ENCODE assay signal across 8 cellular contexts in the genomic region with DNA sequence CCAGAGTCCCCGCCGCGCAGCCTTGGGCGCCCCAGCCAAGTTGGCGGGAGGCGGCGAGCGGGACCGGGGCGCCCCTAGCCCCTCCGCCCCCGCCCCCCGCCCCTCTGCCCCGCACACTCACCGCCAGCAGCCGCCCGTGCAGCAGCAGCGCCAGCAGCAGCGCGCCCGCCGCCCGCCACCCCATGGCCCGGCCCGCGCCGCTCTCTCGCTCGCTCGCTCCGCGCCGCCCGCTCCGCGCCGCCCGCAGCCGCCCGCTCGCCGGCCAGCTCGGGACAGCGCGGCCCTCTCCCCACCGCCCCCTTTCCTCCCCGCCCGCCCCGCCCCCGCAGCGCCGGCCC. TPM values are rescaled to one million over a fixed set of nuclear protein-coding genes. Genes with fewer than 3 reads are reported as not detected.
DNase-seq lines count a peak whose midpoint lies in the region; ATAC-seq and TF ChIP-seq lines count a peak whose summit lies in the region.

A gene (minus strand): TSS at position 277 of the 338 bp plus-strand sequence. CDS start 93 bp downstream, at position 184.

- H3K4me1 ChIP-seq in esophagus squamous epithelium: peaks cover 48 to 95% (median 71%) of the 10 kb centered on the region in 3 donors
- H3K4me1 ChIP-seq in neuron (ENCODE audit: insufficient read depth, low read length): peaks cover 30% of the 10 kb centered on the region

- H3K27ac ChIP-seq in esophagus squamous epithelium: peak within 1 kb of the TSS; percentile 88 to 97 (median 92)

- H3K36me3 ChIP-seq in esophagus squamous epithelium (no peaks in the 10 kb centered on the region), neuron (ENCODE audit: insufficient read depth, low read length) (no peaks in the 10 kb centered on the region)

- CTCF ChIA-PET in Calu3 (lab: Charles Lee): no interaction called here

- no peak for TF ChIP-seq CTCF in Calu3 (IDR thresholded peaks at IDR 0.05; ENCODE audit: unreplicated experiment)
- no peak for TF ChIP-seq CTCF in esophagus squamous epithelium (IDR thresholded peaks at IDR 0.05)

- H3K27me3 Mint-ChIP-seq in Calu3 (ENCODE audit: unreplicated experiment): no peaks in the 10 kb centered on the region

- H3K27me3 ChIP-seq in esophagus squamous epithelium (no peaks in the 10 kb centered on the region), neuron (ENCODE audit: insufficient read depth, low read length) (no peaks in the 10 kb centered on the region)

- intact Hi-C loops in Calu3 (cut with micrococcal nuclease; ENCODE audit: unreplicated experiment) (no loop called here), esophagus squamous epithelium (cut with DNase I) (no loop called here)

- H3K4me1 Mint-ChIP-seq in Calu3 (ENCODE audit: low read depth, unreplicated experiment): peaks cover 50% of the 10 kb centered on the region

- H3K4me3 ChIP-seq in esophagus squamous epithelium: peak within 1 kb of the TSS; percentile 58 to 83 (median 71)
- H3K4me3 ChIP-seq in neuron (ENCODE audit: low read length): peak within 1 kb of the TSS; percentile 47

- no peak for DNase-seq in Calu3
- peak; percentile 65 for DNase-seq in RPMI8226
- DNase-seq in esophagus squamous epithelium (lab: John Stamatoyannopoulos, UW): no peak
- no peak for DNase-seq in DMS 273 (lab: John Stamatoyannopoulos, UW; ENCODE audit: unreplicated experiment)
- no peak for DNase-seq in kidney glomerular epithelial cell (lab: John Stamatoyannopoulos, UW)
- DNase-seq in T1000 (lab: John Stamatoyannopoulos, UW): no peak

- H3K9me3 ChIP-seq in esophagus squamous epithelium (no peaks in the 10 kb centered on the region), neuron (ENCODE audit: low read length) (no peaks in the 10 kb centered on the region)

- no TSS peak for BruUV-seq in Calu3 (replicated peaks; lab: Mats Ljungman, UMichigan)

- H3K36me3 Mint-ChIP-seq in Calu3 (ENCODE audit: insufficient read depth, unreplicated experiment): peaks cover 69% of the 10 kb centered on the region

- no peak for ATAC-seq in GM19351 (IDR thresholded peaks at IDR 0.05; ENCODE audit: unreplicated experiment)

- no peak for TF ChIP-seq POLR2A in esophagus squamous epithelium (IDR thresholded peaks at IDR 0.05)

- no CpG with 5 or more reads among the region's 52 CpGs for WGBS in esophagus squamous epithelium, 2 donors

- H3K27ac Mint-ChIP-seq in Calu3 (ENCODE audit: unreplicated experiment): peak within 1 kb of the TSS; percentile 92

- peak within 1 kb of the TSS; percentile 53 for H2AFZ ChIP-seq in neuron (ENCODE audit: low read depth, low read length)

- peak within 1 kb of the TSS; percentile 88 for H3K4me3 Mint-ChIP-seq in Calu3 (ENCODE audit: low read depth, unreplicated experiment)

- no peaks in the 10 kb centered on the region for H3K9me3 Mint-ChIP-seq in Calu3 (ENCODE audit: low read depth, unreplicated experiment)

RNA-seq across cellular contexts. Expression of the gene that starts here (rescaled TPM):
- total RNA-seq in Calu3 (2022) (397 and 398 TPM in 2 replicates), esophagus squamous epithelium (100 to 1,000 TPM in 1 of 4 donors, 10 to 100 TPM in 3; 44.9 to 107 (median 54.2) TPM)
